Comparison of ENCODE assay signal across 16 cellular contexts in genomic region chr5:149211566-149211965, GRCh38.
DNase-seq lines count a peak whose midpoint lies in the region; ATAC-seq and TF ChIP-seq lines count a peak whose summit lies in the region.
"Had no signal": no experiment of that assay in that cellular context is flagged by ENCODE, and none has a peak within 500 bp of the region (broad histone marks: within the 10 kb centered on the region; RNA-seq: fewer than 3 reads in every experiment).

No MANE protein-coding gene starts in this region.

- H3K27ac ChIP-seq in SK-N-SH (ENCODE audit: low read depth in 2 of 2, low read length in 1 of 2) (peak overlapping the region in 1 of 2 experiments; percentile 94; a peak in 2 of 4 replicates), trophoblast cell (ENCODE audit: low read depth, low read length) (no peak overlapping the region)
- H3K27ac ChIP-seq: 22Rv1, psoas muscle had no signal

- POLR2A ChIA-PET in SK-N-SH (lab: Yijun Ruan, JAX): no interaction called here

- no peak for TF ChIP-seq CTCF in SK-N-SH (IDR thresholded peaks at IDR 0.05)

- no peak overlapping the region for H2BK12ac ChIP-seq in trophoblast cell (ENCODE audit: low read length)

- TF ChIP-seq RAD21 in SK-N-SH (IDR thresholded peaks at IDR 0.05; ENCODE audit: low read length): no peak

- no peak overlapping the region for H3K18ac ChIP-seq in trophoblast cell (ENCODE audit: low read length)

- no peak overlapping the region for H2BK120ac ChIP-seq in trophoblast cell (ENCODE audit: insufficient read depth, low read length, poor library complexity)

- H2BK5ac ChIP-seq in trophoblast cell (ENCODE audit: low read depth, low read length, poor library complexity): no peak overlapping the region

- H2AFZ ChIP-seq in SK-N-SH (ENCODE audit: low read depth) (peak overlapping the region; percentile 32; the same call in 1 of the 2 replicates), trophoblast cell (ENCODE audit: insufficient read depth, low read length, poor library complexity) (no peak overlapping the region)

- H4K8ac ChIP-seq in trophoblast cell (ENCODE audit: low read depth, low read length): no peak overlapping the region

- no peaks in the 10 kb centered on the region for H3K27me3 ChIP-seq in SK-N-SH (ENCODE audit: insufficient read depth)
- no peaks in the 10 kb centered on the region for H3K27me3 ChIP-seq in skeletal muscle satellite cell (ENCODE audit: control insufficient read depth, insufficient read depth, low read length)
- H3K27me3 ChIP-seq in trophoblast cell (ENCODE audit: insufficient read depth, low read length): no peaks in the 10 kb centered on the region
- H3K27me3 ChIP-seq: transverse colon had no signal

- H3K23ac ChIP-seq in trophoblast cell (ENCODE audit: low read length): no peak overlapping the region

- H4K12ac ChIP-seq in trophoblast cell (ENCODE audit: low read depth, low read length): no peak overlapping the region

- H3K36me3 ChIP-seq in SK-N-SH (replicated peaks in 1 of 2; ENCODE audit: control insufficient read depth in 1 of 2, insufficient read depth in 2 of 2, low read length in 1 of 2): no peaks in the 10 kb centered on the region
- peaks cover 69% of the 10 kb centered on the region for H3K36me3 ChIP-seq in skeletal muscle satellite cell (ENCODE audit: insufficient read depth, low read length)
- H3K36me3 ChIP-seq in trophoblast cell (ENCODE audit: control insufficient read depth in 1 of 2, insufficient read depth in 2 of 2, low read length in 2 of 2): no peaks in the 10 kb centered on the region
- H3K36me3 ChIP-seq: transverse colon had no signal

- no peak overlapping the region for H3K14ac ChIP-seq in trophoblast cell (ENCODE audit: low read length)

- H3K9ac ChIP-seq in SK-N-SH (peak overlapping the region; percentile 26; the same call in 1 of the 2 replicates), skeletal muscle satellite cell (ENCODE audit: low read depth, low read length) (peak overlapping the region; percentile 35), trophoblast cell (ENCODE audit: low read length) (no peak overlapping the region)

- H2AK5ac ChIP-seq in trophoblast cell (ENCODE audit: low read length): no peak overlapping the region

- DNase-seq in SK-N-SH: no peak
- peak; percentile 86 for DNase-seq in RPMI7951 (ENCODE audit: low read depth)
- peak; percentile 78 for DNase-seq in fibroblast of peridontal ligament (ENCODE audit: extremely low read depth)
- DNase-seq in trophoblast cell: no peak
- DNase-seq in HUDEP-2 (lab: John Stamatoyannopoulos, UW; ENCODE audit: unreplicated experiment in 76 of 76): no peak
- DNase-seq: DMS79, glutamatergic neuron, MM.1S, NCI-H187 treated with DMSO at 0.1 percent for 48 hours, psoas muscle, transverse colon had no signal

- H3K9me3 ChIP-seq in SK-N-SH (no peaks in the 10 kb centered on the region), skeletal muscle satellite cell (replicated peaks; ENCODE audit: low read length) (no peaks in the 10 kb centered on the region), trophoblast cell (ENCODE audit: insufficient read depth, low read depth, low read length) (no peaks in the 10 kb centered on the region)
- H3K9me3 ChIP-seq: psoas muscle, transverse colon had no signal

- no peaks in the 10 kb centered on the region for H3K79me1 ChIP-seq in trophoblast cell (ENCODE audit: low read length)

- no peaks in the 10 kb centered on the region for H3K9me2 ChIP-seq in SK-N-SH

- TF ChIP-seq EP300 in SK-N-SH (IDR thresholded peaks at IDR 0.05; ENCODE audit: borderline replicate concordance in 1 of 2, low read depth in 1 of 2, low read length in 1 of 2): no peak

- H3K79me2 ChIP-seq in SK-N-SH (ENCODE audit: insufficient read depth) (no peaks in the 10 kb centered on the region), trophoblast cell (ENCODE audit: control insufficient read depth, insufficient read depth, low read length, poor library complexity) (no peaks in the 10 kb centered on the region)

- peaks cover 0 to 17% of the 10 kb centered on the region in 2 experiments; a peak in 2 of 4 replicates for H3K4me1 ChIP-seq in SK-N-SH (ENCODE audit: control insufficient read depth in 1 of 2, insufficient read depth in 2 of 2, low read depth in 1 of 2, low read length in 1 of 2)
- H3K4me1 ChIP-seq in skeletal muscle satellite cell (ENCODE audit: control insufficient read depth, insufficient read depth, low read length): peaks cover 41% of the 10 kb centered on the region
- H3K4me1 ChIP-seq in trophoblast cell (ENCODE audit: control insufficient read depth in 1 of 2, insufficient read depth in 2 of 2, low read length in 2 of 2): no peaks in the 10 kb centered on the region

- no peak overlapping the region for H3K4ac ChIP-seq in trophoblast cell (ENCODE audit: low read depth, low read length)

- ATAC-seq in SK-N-SH treated with all-trans-retinoic acid at 6 μM for 48 hours: no peak
- no peak for ATAC-seq in GM21381 (IDR thresholded peaks at IDR 0.05; ENCODE audit: unreplicated experiment)
- ATAC-seq: psoas muscle, Right ventricle myocardium inferior had no signal

- peak overlapping the region; percentile 36 for H3K4me2 ChIP-seq in SK-N-SH
- no peak overlapping the region for H3K4me2 ChIP-seq in skeletal muscle satellite cell (ENCODE audit: low read length)
- H3K4me2 ChIP-seq in trophoblast cell (ENCODE audit: low read length): no peak overlapping the region

- no peaks in the 10 kb centered on the region for H4K20me1 ChIP-seq in SK-N-SH (ENCODE audit: insufficient read depth)

- CTCF ChIA-PET in SK-N-SH (lab: Yijun Ruan, JAX): no interaction called here

- H3K4me3 ChIP-seq in SK-N-SH (ENCODE audit: low read depth in 2 of 2, low read length in 1 of 2) (no peak overlapping the region), skeletal muscle satellite cell (ENCODE audit: low read length) (no peak overlapping the region), trophoblast cell (ENCODE audit: low read depth, low read length) (no peak overlapping the region)
- H3K4me3 ChIP-seq: psoas muscle, transverse colon had no signal

- H4K91ac ChIP-seq in trophoblast cell (ENCODE audit: low read depth, low read length): no peak overlapping the region

- H3F3A ChIP-seq in SK-N-SH (replicated peaks; ENCODE audit: insufficient read depth): peaks cover 20% of the 10 kb centered on the region

TF ChIP-seq in SK-N-SH, 30 proteins besides CTCF, POLR2A, EP300 and RAD21 (continues in another document):
- TF ChIP-seq GABPA (IDR thresholded peaks at IDR 0.05; ENCODE audit: low read depth) (no peak), NRF1 (IDR thresholded peaks at IDR 0.05; ENCODE audit: low read depth, low read length) (no peak)
- TF ChIP-seq, protein P1, sequence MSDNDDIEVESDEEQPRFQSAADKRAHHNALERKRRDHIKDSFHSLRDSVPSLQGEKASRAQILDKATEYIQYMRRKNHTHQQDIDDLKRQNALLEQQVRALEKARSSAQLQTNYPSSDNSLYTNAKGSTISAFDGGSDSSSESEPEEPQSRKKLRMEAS (IDR thresholded peaks at IDR 0.05; ENCODE audit: low read depth): no peak

TF ChIP-seq in SK-N-SH treated with all-trans-retinoic acid at 6 μM for 48 hours, 23 proteins besides CTCF, POLR2A, EP300 and RAD21:
- no peak for TF ChIP-seq CSDC2 (CRISPR knock-in tag; IDR thresholded peaks at IDR 0.05)
- TF ChIP-seq ZNF70 (CRISPR knock-in tag; IDR thresholded peaks at IDR 0.05): no peak
- no peak for TF ChIP-seq SNAI2 (CRISPR knock-in tag; IDR thresholded peaks at IDR 0.05)
- TF ChIP-seq, protein P2, sequence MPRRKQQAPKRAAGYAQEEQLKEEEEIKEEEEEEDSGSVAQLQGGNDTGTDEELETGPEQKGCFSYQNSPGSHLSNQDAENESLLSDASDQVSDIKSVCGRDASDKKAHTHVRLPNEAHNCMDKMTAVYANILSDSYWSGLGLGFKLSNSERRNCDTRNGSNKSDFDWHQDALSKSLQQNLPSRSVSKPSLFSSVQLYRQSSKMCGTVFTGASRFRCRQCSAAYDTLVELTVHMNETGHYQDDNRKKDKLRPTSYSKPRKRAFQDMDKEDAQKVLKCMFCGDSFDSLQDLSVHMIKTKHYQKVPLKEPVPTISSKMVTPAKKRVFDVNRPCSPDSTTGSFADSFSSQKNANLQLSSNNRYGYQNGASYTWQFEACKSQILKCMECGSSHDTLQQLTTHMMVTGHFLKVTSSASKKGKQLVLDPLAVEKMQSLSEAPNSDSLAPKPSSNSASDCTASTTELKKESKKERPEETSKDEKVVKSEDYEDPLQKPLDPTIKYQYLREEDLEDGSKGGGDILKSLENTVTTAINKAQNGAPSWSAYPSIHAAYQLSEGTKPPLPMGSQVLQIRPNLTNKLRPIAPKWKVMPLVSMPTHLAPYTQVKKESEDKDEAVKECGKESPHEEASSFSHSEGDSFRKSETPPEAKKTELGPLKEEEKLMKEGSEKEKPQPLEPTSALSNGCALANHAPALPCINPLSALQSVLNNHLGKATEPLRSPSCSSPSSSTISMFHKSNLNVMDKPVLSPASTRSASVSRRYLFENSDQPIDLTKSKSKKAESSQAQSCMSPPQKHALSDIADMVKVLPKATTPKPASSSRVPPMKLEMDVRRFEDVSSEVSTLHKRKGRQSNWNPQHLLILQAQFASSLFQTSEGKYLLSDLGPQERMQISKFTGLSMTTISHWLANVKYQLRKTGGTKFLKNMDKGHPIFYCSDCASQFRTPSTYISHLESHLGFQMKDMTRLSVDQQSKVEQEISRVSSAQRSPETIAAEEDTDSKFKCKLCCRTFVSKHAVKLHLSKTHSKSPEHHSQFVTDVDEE (CRISPR knock-in tag; IDR thresholded peaks at IDR 0.05): no peak
- TF ChIP-seq ZNF8 (CRISPR knock-in tag; IDR thresholded peaks at IDR 0.05): no peak

Comparison
In these comparisons a context has a peak if more than half of its experiments do, and no peak if none do; other contexts are left out.
1. DNase-seq: peak in RPMI7951 (single experiment) and fibroblast of peridontal ligament (single experiment); none in SK-N-SH (single experiment), trophoblast cell (0 of 2) and HUDEP-2 (0 of 76).